ENCODE assay signal across 1 cellular context in the genomic region with DNA sequence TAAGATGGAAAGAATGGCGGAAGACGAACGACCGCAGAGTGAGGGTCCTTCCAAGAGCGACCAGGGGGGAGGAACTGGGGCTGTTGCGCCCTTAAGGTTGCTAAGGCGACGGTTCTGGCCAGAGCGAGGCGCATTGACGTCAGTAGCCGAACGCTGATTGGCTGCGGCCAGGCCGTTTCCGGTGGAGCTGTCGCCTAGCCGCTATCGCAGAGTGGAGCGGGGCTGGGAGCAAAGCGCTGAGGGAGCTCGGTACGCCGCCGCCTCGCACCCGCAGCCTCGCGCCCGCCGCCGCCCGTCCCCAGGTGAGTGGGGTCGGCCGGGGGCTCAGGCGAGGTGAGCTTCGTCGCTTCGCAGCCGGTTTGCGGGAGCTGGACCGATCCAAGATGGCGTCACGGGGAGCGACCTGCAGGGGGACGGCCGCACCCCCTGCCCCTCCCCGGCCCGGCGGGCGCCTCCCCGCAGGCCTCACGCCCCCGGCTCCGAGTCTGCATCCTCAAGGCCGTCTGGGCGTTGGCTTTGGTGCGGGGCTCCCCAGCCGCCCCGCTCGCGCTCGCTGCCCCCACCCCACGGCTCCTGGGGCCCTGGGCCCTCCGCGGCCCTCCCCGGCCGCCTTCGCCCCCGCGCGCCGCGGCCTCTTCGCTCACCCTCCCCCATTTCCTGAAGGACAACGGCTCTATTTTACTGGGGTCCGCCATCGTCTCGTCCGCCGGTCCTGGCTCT.
A peak's percentile ranks its signal among the peaks of the same experiment; 100 is the strongest.
TF ChIP-seq lines count a peak whose summit lies in the region.

A gene (plus strand): TSS at position 184 of the 720 bp plus-strand sequence. CDS start 2,970 bp downstream, outside the sequence.

TF ChIP-seq in HepG2, 621 proteins besides CTCF, POLR2A, EP300 and RAD21 (continued from another document and continues in another):
- TF ChIP-seq, protein P1, sequence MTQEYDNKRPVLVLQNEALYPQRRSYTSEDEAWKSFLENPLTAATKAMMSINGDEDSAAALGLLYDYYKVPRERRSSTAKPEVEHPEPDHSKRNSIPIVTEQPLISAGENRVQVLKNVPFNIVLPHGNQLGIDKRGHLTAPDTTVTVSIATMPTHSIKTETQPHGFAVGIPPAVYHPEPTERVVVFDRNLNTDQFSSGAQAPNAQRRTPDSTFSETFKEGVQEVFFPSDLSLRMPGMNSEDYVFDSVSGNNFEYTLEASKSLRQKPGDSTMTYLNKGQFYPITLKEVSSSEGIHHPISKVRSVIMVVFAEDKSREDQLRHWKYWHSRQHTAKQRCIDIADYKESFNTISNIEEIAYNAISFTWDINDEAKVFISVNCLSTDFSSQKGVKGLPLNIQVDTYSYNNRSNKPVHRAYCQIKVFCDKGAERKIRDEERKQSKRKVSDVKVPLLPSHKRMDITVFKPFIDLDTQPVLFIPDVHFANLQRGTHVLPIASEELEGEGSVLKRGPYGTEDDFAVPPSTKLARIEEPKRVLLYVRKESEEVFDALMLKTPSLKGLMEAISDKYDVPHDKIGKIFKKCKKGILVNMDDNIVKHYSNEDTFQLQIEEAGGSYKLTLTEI (CRISPR knock-in tag; conservative IDR thresholded peaks at IDR 0.05): no peak
- no peak for TF ChIP-seq PAWR (CRISPR knock-in tag; IDR thresholded peaks at IDR 0.05; ENCODE audit: borderline replicate concordance)
- no peak for TF ChIP-seq TCF12 (IDR thresholded peaks at IDR 0.05)
- TF ChIP-seq TCF12 (CRISPR knock-in tag; IDR thresholded peaks at IDR 0.05): 0 out of 2 replicates have a peak, but pooled peaks have one; percentile 42
- TF ChIP-seq, protein P2, sequence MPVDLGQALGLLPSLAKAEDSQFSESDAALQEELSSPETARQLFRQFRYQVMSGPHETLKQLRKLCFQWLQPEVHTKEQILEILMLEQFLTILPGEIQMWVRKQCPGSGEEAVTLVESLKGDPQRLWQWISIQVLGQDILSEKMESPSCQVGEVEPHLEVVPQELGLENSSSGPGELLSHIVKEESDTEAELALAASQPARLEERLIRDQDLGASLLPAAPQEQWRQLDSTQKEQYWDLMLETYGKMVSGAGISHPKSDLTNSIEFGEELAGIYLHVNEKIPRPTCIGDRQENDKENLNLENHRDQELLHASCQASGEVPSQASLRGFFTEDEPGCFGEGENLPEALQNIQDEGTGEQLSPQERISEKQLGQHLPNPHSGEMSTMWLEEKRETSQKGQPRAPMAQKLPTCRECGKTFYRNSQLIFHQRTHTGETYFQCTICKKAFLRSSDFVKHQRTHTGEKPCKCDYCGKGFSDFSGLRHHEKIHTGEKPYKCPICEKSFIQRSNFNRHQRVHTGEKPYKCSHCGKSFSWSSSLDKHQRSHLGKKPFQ (CRISPR knock-in tag; IDR thresholded peaks at IDR 0.05; ENCODE audit: insufficient replicate concordance): no peak
- no peak for TF ChIP-seq EHMT2 (IDR thresholded peaks at IDR 0.05; ENCODE audit: borderline replicate concordance, low read depth, low read length)
- TF ChIP-seq GABPB1 (CRISPR knock-in tag; IDR thresholded peaks at IDR 0.05): peak; percentile 95
- no peak for TF ChIP-seq NFIB (CRISPR knock-in tag; IDR thresholded peaks at IDR 0.05; ENCODE audit: borderline replicate concordance)
- no peak for TF ChIP-seq TP53 (CRISPR knock-in tag; conservative IDR thresholded peaks at IDR 0.05)
- no peak for TF ChIP-seq CHCHD3 (CRISPR knock-in tag; IDR thresholded peaks at IDR 0.05)
- no peak for TF ChIP-seq ZNF296 (CRISPR knock-in tag; conservative IDR thresholded peaks at IDR 0.05)
- TF ChIP-seq KMT2B (CRISPR knock-in tag; IDR thresholded peaks at IDR 0.05): peak; percentile 82
- no peak for TF ChIP-seq REXO4 (CRISPR knock-in tag; IDR thresholded peaks at IDR 0.05; ENCODE audit: borderline replicate concordance)
- TF ChIP-seq, protein P3, sequence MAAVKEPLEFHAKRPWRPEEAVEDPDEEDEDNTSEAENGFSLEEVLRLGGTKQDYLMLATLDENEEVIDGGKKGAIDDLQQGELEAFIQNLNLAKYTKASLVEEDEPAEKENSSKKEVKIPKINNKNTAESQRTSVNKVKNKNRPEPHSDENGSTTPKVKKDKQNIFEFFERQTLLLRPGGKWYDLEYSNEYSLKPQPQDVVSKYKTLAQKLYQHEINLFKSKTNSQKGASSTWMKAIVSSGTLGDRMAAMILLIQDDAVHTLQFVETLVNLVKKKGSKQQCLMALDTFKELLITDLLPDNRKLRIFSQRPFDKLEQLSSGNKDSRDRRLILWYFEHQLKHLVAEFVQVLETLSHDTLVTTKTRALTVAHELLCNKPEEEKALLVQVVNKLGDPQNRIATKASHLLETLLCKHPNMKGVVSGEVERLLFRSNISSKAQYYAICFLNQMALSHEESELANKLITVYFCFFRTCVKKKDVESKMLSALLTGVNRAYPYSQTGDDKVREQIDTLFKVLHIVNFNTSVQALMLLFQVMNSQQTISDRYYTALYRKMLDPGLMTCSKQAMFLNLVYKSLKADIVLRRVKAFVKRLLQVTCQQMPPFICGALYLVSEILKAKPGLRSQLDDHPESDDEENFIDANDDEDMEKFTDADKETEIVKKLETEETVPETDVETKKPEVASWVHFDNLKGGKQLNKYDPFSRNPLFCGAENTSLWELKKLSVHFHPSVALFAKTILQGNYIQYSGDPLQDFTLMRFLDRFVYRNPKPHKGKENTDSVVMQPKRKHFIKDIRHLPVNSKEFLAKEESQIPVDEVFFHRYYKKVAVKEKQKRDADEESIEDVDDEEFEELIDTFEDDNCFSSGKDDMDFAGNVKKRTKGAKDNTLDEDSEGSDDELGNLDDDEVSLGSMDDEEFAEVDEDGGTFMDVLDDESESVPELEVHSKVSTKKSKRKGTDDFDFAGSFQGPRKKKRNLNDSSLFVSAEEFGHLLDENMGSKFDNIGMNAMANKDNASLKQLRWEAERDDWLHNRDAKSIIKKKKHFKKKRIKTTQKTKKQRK (IDR thresholded peaks at IDR 0.05; ENCODE audit: low read length): no peak
- TF ChIP-seq MAFF (IDR thresholded peaks at IDR 0.05; ENCODE audit: low read depth, low read length): no peak
- no peak for TF ChIP-seq ZNF569 (CRISPR knock-in tag; IDR thresholded peaks at IDR 0.05; ENCODE audit: borderline replicate concordance)
- TF ChIP-seq SNAI1 (CRISPR knock-in tag; IDR thresholded peaks at IDR 0.05; ENCODE audit: borderline replicate concordance): no peak
- peak; percentile 46 for TF ChIP-seq ZC3H13 (CRISPR knock-in tag; IDR thresholded peaks at IDR 0.05)
- TF ChIP-seq, protein P4, sequence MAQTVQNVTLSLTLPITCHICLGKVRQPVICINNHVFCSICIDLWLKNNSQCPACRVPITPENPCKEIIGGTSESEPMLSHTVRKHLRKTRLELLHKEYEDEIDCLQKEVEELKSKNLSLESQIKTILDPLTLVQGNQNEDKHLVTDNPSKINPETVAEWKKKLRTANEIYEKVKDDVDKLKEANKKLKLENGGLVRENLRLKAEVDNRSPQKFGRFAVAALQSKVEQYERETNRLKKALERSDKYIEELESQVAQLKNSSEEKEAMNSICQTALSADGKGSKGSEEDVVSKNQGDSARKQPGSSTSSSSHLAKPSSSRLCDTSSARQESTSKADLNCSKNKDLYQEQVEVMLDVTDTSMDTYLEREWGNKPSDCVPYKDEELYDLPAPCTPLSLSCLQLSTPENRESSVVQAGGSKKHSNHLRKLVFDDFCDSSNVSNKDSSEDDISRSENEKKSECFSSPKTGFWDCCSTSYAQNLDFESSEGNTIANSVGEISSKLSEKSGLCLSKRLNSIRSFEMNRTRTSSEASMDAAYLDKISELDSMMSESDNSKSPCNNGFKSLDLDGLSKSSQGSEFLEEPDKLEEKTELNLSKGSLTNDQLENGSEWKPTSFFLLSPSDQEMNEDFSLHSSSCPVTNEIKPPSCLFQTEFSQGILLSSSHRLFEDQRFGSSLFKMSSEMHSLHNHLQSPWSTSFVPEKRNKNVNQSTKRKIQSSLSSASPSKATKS (CRISPR knock-in tag; IDR thresholded peaks at IDR 0.05): no peak
- TF ChIP-seq JUN (CRISPR knock-in tag; IDR thresholded peaks at IDR 0.05): no peak
- TF ChIP-seq RFX5 (IDR thresholded peaks at IDR 0.05; ENCODE audit: low read depth, low read length): peak; percentile 86
- no peak for TF ChIP-seq JARID2 (CRISPR knock-in tag; IDR thresholded peaks at IDR 0.05; ENCODE audit: insufficient replicate concordance)
- no peak for TF ChIP-seq ZNF644 (CRISPR knock-in tag; IDR thresholded peaks at IDR 0.05; ENCODE audit: low read depth)
- TF ChIP-seq, protein P5, sequence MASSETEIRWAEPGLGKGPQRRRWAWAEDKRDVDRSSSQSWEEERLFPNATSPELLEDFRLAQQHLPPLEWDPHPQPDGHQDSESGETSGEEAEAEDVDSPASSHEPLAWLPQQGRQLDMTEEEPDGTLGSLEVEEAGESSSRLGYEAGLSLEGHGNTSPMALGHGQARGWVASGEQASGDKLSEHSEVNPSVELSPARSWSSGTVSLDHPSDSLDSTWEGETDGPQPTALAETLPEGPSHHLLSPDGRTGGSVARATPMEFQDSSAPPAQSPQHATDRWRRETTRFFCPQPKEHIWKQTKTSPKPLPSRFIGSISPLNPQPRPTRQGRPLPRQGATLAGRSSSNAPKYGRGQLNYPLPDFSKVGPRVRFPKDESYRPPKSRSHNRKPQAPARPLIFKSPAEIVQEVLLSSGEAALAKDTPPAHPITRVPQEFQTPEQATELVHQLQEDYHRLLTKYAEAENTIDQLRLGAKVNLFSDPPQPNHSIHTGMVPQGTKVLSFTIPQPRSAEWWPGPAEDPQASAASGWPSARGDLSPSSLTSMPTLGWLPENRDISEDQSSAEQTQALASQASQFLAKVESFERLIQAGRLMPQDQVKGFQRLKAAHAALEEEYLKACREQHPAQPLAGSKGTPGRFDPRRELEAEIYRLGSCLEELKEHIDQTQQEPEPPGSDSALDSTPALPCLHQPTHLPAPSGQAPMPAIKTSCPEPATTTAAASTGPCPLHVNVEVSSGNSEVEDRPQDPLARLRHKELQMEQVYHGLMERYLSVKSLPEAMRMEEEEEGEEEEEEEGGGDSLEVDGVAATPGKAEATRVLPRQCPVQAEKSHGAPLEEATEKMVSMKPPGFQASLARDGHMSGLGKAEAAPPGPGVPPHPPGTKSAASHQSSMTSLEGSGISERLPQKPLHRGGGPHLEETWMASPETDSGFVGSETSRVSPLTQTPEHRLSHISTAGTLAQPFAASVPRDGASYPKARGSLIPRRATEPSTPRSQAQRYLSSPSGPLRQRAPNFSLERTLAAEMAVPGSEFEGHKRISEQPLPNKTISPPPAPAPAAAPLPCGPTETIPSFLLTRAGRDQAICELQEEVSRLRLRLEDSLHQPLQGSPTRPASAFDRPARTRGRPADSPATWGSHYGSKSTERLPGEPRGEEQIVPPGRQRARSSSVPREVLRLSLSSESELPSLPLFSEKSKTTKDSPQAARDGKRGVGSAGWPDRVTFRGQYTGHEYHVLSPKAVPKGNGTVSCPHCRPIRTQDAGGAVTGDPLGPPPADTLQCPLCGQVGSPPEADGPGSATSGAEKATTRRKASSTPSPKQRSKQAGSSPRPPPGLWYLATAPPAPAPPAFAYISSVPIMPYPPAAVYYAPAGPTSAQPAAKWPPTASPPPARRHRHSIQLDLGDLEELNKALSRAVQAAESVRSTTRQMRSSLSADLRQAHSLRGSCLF (CRISPR knock-in tag; IDR thresholded peaks at IDR 0.05; ENCODE audit: borderline replicate concordance): no peak
- TF ChIP-seq, protein P6, sequence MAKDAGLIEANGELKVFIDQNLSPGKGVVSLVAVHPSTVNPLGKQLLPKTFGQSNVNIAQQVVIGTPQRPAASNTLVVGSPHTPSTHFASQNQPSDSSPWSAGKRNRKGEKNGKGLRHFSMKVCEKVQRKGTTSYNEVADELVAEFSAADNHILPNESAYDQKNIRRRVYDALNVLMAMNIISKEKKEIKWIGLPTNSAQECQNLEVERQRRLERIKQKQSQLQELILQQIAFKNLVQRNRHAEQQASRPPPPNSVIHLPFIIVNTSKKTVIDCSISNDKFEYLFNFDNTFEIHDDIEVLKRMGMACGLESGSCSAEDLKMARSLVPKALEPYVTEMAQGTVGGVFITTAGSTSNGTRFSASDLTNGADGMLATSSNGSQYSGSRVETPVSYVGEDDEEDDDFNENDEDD (CRISPR knock-in tag; IDR thresholded peaks at IDR 0.05; ENCODE audit: borderline replicate concordance): no peak; the same call in 1 of the 2 replicates
- TF ChIP-seq, protein P7, sequence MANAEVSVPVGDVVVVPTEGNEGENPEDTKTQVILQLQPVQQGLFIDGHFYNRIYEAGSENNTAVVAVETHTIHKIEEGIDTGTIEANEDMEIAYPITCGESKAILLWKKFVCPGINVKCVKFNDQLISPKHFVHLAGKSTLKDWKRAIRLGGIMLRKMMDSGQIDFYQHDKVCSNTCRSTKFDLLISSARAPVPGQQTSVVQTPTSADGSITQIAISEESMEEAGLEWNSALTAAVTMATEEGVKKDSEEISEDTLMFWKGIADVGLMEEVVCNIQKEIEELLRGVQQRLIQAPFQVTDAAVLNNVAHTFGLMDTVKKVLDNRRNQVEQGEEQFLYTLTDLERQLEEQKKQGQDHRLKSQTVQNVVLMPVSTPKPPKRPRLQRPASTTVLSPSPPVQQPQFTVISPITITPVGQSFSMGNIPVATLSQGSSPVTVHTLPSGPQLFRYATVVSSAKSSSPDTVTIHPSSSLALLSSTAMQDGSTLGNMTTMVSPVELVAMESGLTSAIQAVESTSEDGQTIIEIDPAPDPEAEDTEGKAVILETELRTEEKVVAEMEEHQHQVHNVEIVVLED (CRISPR knock-in tag; IDR thresholded peaks at IDR 0.05; ENCODE audit: borderline replicate concordance): peak; percentile 83
- TF ChIP-seq GTF3A (CRISPR knock-in tag; conservative IDR thresholded peaks at IDR 0.05): no peak
- TF ChIP-seq NR2F6 (IDR thresholded peaks at IDR 0.05): no peak
- TF ChIP-seq NR2F6 (CRISPR knock-in tag; IDR thresholded peaks at IDR 0.05): no peak; the same call in 1 of the 2 replicates
- no peak for TF ChIP-seq ZNF879 (CRISPR knock-in tag; IDR thresholded peaks at IDR 0.05)
